In the genomic region with DNA sequence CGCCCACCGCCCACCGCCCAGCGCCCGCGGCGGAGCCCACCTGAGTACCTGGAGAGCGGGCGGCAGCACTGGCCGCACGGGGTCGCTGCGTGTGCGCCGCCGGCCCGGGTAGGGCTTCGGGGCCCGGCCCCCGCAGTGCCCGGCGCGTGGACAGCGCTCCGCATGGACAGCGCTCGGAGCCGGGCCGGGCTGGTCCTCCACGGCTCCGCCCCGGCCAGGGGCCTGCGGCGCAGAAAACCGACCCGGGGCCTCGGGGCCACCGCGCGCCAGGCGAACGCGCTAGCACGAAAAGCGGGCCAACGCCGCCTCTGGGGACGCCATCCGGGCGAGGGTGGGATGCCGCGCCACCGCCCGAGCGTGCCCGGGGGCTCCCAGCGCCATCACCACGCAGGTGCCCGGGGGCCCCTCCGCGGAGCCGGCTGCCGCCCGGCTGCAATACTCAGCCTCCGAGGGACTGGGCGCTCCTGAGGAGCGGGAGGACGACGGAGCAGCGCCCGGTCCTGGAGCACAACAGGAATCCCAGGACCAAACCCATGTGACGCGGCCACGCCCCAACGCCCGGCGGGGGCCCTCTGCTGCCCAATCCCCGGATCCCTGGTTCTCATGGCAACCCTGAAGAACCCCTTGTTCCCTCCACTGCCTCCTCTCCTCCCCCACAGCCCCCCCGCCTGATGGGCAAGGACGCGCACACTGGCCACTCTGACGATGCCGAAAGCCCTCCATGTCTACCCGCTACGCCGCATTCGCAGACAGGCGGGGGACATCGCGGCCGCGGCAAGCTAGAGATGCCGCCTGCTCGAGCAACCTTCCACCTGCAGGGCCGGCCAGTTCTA, we compare ENCODE assay signal across 8 cellular contexts. TPM values are rescaled to one million over a fixed set of nuclear protein-coding genes. Genes with fewer than 3 reads are reported as not detected.
A peak's percentile ranks its signal among the peaks of the same experiment; 100 is the strongest.
DNase-seq lines count a peak whose midpoint lies in the region; ATAC-seq, FAIRE-seq and TF ChIP-seq lines count a peak whose summit lies in the region.

A gene (minus strand): TSS at position 521 of the 833 bp plus-strand sequence. CDS start 50,574 bp downstream, outside the sequence.

- intact Hi-C loops in kidney (cut with DNase I), result no loop called here

- H3K9me3 ChIP-seq in ES-I3 (ENCODE audit: control insufficient read depth, insufficient read depth, low read length) (no peaks in the 10 kb centered on the region; the same call in 1 of the 2 replicates), kidney (ENCODE audit: control insufficient read depth in 1 of 2, low read length in 2 of 2) (no peaks in the 10 kb centered on the region), skeletal muscle tissue (ENCODE audit: control insufficient read depth in 3 of 3, low read length in 3 of 3) (no peaks in the 10 kb centered on the region)

- ATAC-seq in HG03135 (IDR thresholded peaks at IDR 0.05; ENCODE audit: unreplicated experiment), result no peak

- H3K27ac ChIP-seq in kidney (ENCODE audit: low read depth in 2 of 2, low read length in 2 of 2), result no peak within 1 kb of the TSS
- peak within 1 kb of the TSS; percentile 51 for H3K27ac ChIP-seq in skeletal muscle tissue (ENCODE audit: low read depth, low read length)

- peaks cover 15% of the 10 kb centered on the region; the same call in 1 of the 2 replicates for H3K4me1 ChIP-seq in ES-I3 (ENCODE audit: insufficient read depth, low read length)
- H3K4me1 ChIP-seq in kidney (ENCODE audit: control insufficient read depth in 1 of 2, insufficient read depth in 1 of 2, low read depth in 1 of 2, low read length in 2 of 2), result peaks cover 26% of the 10 kb centered on the region in 2 donors
- peaks cover 25 to 52% (median 49%) of the 10 kb centered on the region in 3 donors for H3K4me1 ChIP-seq in skeletal muscle tissue (ENCODE audit: control insufficient read depth in 3 of 3, insufficient read depth in 3 of 3, low read length in 3 of 3)

- H3K36me3 ChIP-seq in ES-I3 (ENCODE audit: insufficient read depth, low read length) (peaks cover 3% of the 10 kb centered on the region; the same call in 1 of the 2 replicates), kidney (ENCODE audit: control insufficient read depth in 1 of 2, insufficient read depth in 2 of 2, low read length in 2 of 2) (no peaks in the 10 kb centered on the region), skeletal muscle tissue (ENCODE audit: control insufficient read depth in 3 of 3, insufficient read depth in 3 of 3, low read length in 3 of 3) (no peaks in the 10 kb centered on the region)

- H3K4me3 ChIP-seq in kidney (ENCODE audit: low read length in 2 of 2) (peak within 1 kb of the TSS; percentile 22 to 54), skeletal muscle tissue (ENCODE audit: low read length in 3 of 3) (peak within 1 kb of the TSS; percentile 44 to 64 (median 61))

- H3K9ac ChIP-seq in ES-I3 (ENCODE audit: low read depth, low read length), result peak within 1 kb of the TSS; percentile 58; the same call in 1 of the 2 replicates
- H3K9ac ChIP-seq in kidney (ENCODE audit: low read length in 2 of 2), result no peak within 1 kb of the TSS
- peak within 1 kb of the TSS; percentile 32 to 69 (median 40) for H3K9ac ChIP-seq in skeletal muscle tissue (ENCODE audit: low read depth in 1 of 3, low read length in 3 of 3)

- no peaks in the 10 kb centered on the region for H3K27me3 ChIP-seq in skeletal muscle tissue (ENCODE audit: control insufficient read depth in 3 of 3, insufficient read depth in 3 of 3, low read length in 3 of 3)

- TF ChIP-seq CTCF in kidney (IDR thresholded peaks at IDR 0.05; ENCODE audit: borderline replicate concordance, extremely low read depth, insufficient read depth), result peak; percentile 33

- peak; percentile 85 for DNase-seq in NCI-H748 (lab: John Stamatoyannopoulos, UW; ENCODE audit: unreplicated experiment)
- peak; percentile 87 for DNase-seq in cerebellum (ENCODE audit: low spot score)
- DNase-seq in kidney, result peak; percentile 77
- DNase-seq in GDM1 (lab: John Stamatoyannopoulos, UW), result no peak
- no peak for DNase-seq in KG1 (lab: John Stamatoyannopoulos, UW)

- FAIRE-seq in kidney (lab: Jason Lieb, UNC), result no peak

RNA-seq across cellular contexts. Expression of the gene that starts here (rescaled TPM):
- total RNA-seq in cerebellum (60.4 TPM), kidney (57.8 TPM), skeletal muscle tissue (17.7 TPM)
- 32.3 TPM for polyA plus RNA-seq in kidney (ENCODE audit: insufficient read depth, low read depth, low replicate concordance)

Comparison
In these comparisons a context has a peak if more than half of its experiments do, and no peak if none do; other contexts are left out.
1. H3K9ac ChIP-seq: peak in ES-I3 (single experiment) and skeletal muscle tissue (3 of 3); none in kidney (0 of 2).
2. DNase-seq: peak in NCI-H748 (single experiment), cerebellum (single experiment) and kidney (single experiment); none in GDM1 (single experiment) and KG1 (single experiment).